8 cellular contexts compared by ENCODE assay signal in the genomic region with DNA sequence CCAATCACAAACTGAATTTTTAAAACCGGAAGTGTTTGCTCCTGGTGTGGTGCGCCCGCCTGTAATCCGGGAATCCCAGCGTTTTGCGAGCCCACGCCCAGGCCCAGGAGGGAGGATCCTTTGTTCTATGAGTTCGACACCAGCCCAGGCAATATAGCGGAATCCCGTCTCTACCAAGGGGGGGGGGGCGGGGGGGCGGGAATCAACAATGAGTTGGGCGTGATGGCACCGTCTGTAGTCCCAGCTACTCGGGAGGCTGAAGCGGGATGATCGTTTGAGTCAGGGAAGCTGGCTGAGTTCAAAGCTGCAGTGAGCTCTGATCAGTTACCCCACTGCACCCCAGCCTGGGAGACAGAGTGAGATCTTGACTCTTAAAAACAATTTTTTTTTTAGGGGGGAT. TPM values are rescaled to one million over a fixed set of nuclear protein-coding genes. Genes with fewer than 3 reads are reported as not detected.
DNase-seq lines count a peak whose midpoint lies in the region; ATAC-seq and TF ChIP-seq lines count a peak whose summit lies in the region.
"Not testable (repeated sequence)": the region's sequence is repeated elsewhere in the genome, so short reads cannot be mapped to it uniquely, and the experiment has no call there.
"Had no signal": no experiment of that assay in that cellular context is flagged by ENCODE, and none has a peak within 500 bp of the region (broad histone marks: within the 10 kb centered on the region; RNA-seq: fewer than 3 reads in every experiment).

No MANE protein-coding gene starts in this region.

- H3K36me3 ChIP-seq in SJSA1; adrenal gland (replicated peaks in 1 of 2); esophagus muscularis mucosa; mesendoderm (ENCODE audit: control insufficient read depth, insufficient read depth, low read length); sigmoid colon: not testable (repeated sequence)

- H2BK15ac ChIP-seq in mesendoderm (replicated peaks; ENCODE audit: low read depth), result not testable (repeated sequence)

- H4K8ac ChIP-seq in mesendoderm (ENCODE audit: low read depth, low read length), result not testable (repeated sequence)

- not testable (repeated sequence) for H3K27me3 ChIP-seq in SJSA1 (replicated peaks); adrenal gland; esophagus muscularis mucosa; mesendoderm (ENCODE audit: insufficient read depth, low read length, poor library complexity); sigmoid colon

- not testable (repeated sequence) for H3K4me3 ChIP-seq in SJSA1; mesendoderm (ENCODE audit: low read length)
- H3K4me3 ChIP-seq in adrenal gland, result peak overlapping the region in 1 of 4 donors; percentile 36
- H3K4me3 ChIP-seq in esophagus muscularis mucosa, result peak overlapping the region in 2 of 4 donors; percentile 40 to 52
- peak overlapping the region in 1 of 4 donors; percentile 30 for H3K4me3 ChIP-seq in sigmoid colon

- H3K4me3 Mint-ChIP-seq in activated CD8-positive, alpha-beta T cell treated with anti-CD3 and anti-CD28 coated beads, Interleukin-2, amount 10 ng/mL, durations not matched to agents 7 days and 5 days, result not testable (repeated sequence)

- H3K4me1 Mint-ChIP-seq in activated CD8-positive, alpha-beta T cell treated with anti-CD3 and anti-CD28 coated beads, Interleukin-2, amount 10 ng/mL, durations not matched to agents 7 days and 5 days (ENCODE audit: low read depth), result not testable (repeated sequence)

- H3K23ac ChIP-seq in mesendoderm (ENCODE audit: low read length), result not testable (repeated sequence)

- TF ChIP-seq POLR2A in adrenal gland (IDR thresholded peaks at IDR 0.05); esophagus muscularis mucosa (IDR thresholded peaks at IDR 0.05; ENCODE audit: low read depth); sigmoid colon (IDR thresholded peaks at IDR 0.05): not testable (repeated sequence)

- DNase-seq in ELR (ENCODE audit: low read depth) (peak; percentile 13), SJSA1 (ENCODE audit: low read depth in 1 of 2, low spot score in 2 of 2) (peak; percentile 0 to 18), adrenal gland (peak in 5 of 7 donors; percentile 6 to 40 (median 33)), esophagus muscularis mucosa (ENCODE audit: extremely low spot score) (peak; percentile 50), mesendoderm (peak; percentile 14), sigmoid colon (peak; percentile 55)
- peak; percentile 4 for DNase-seq in activated CD8-positive, alpha-beta T cell treated with anti-CD3 and anti-CD28 coated beads, Interleukin-2, amount 10 ng/mL, durations not matched to agents 7 days and 5 days

- POLR2A ChIA-PET in activated CD8-positive, alpha-beta T cell treated with anti-CD3 and anti-CD28 coated beads, Interleukin-2, amount 10 ng/mL, durations not matched to agents 7 days and 5 days (lab: Charles Lee), result interaction anchor here (0.6 kb wide), 1 partner anchor 314 kb away, joined by 3 read pairs; the partner anchor contains the start of gene MAPK7

- H3K27me3 Mint-ChIP-seq in activated CD8-positive, alpha-beta T cell treated with anti-CD3 and anti-CD28 coated beads, Interleukin-2, amount 10 ng/mL, durations not matched to agents 7 days and 5 days (ENCODE audit: low read depth), result not testable (repeated sequence)

- not testable (repeated sequence) for H3K79me1 ChIP-seq in mesendoderm (ENCODE audit: low read length)

- H3K4ac ChIP-seq in mesendoderm (ENCODE audit: low read depth, low read length), result not testable (repeated sequence)

- not testable (repeated sequence) for H3K18ac ChIP-seq in mesendoderm (ENCODE audit: low read length)

- not testable (repeated sequence) for H2BK120ac ChIP-seq in mesendoderm (ENCODE audit: low read depth, low read length)

- not testable (repeated sequence) for TF ChIP-seq EP300 in esophagus muscularis mucosa (IDR thresholded peaks at IDR 0.05); sigmoid colon (IDR thresholded peaks at IDR 0.05)

- ATAC-seq in activated CD8-positive, alpha-beta T cell treated with anti-CD3 and anti-CD28 coated beads, Interleukin-2, amount 10 ng/mL, durations not matched to agents 7 days and 5 days, result not testable (repeated sequence)

- not testable (repeated sequence) for H2AK5ac ChIP-seq in mesendoderm (ENCODE audit: low read length)

- H3K9ac ChIP-seq in mesendoderm (ENCODE audit: low read length), result not testable (repeated sequence)

- not testable (repeated sequence) for H3K9me3 ChIP-seq in SJSA1 (replicated peaks); adrenal gland (replicated peaks in 1 of 3); esophagus muscularis mucosa; sigmoid colon

- not testable (repeated sequence) for H3K56ac ChIP-seq in mesendoderm (ENCODE audit: low read length)

- H3K79me2 ChIP-seq in mesendoderm (ENCODE audit: control insufficient read depth, insufficient read depth, low read length), result not testable (repeated sequence)

- not testable (repeated sequence) for H4K5ac ChIP-seq in mesendoderm (ENCODE audit: low read length)

- H2BK5ac ChIP-seq in mesendoderm (ENCODE audit: low read length), result not testable (repeated sequence)

- H3K27ac ChIP-seq in SJSA1; mesendoderm (ENCODE audit: low read depth, low read length): not testable (repeated sequence)
- H3K27ac ChIP-seq in adrenal gland (peak overlapping the region in 1 of 5 donors; percentile 68), esophagus muscularis mucosa (replicated peaks in 1 of 4) (peak overlapping the region in 1 of 4 donors; percentile 55), sigmoid colon (peak overlapping the region in 1 of 4 donors; percentile 68)

- not testable (repeated sequence) for H3K36me3 Mint-ChIP-seq in activated CD8-positive, alpha-beta T cell treated with anti-CD3 and anti-CD28 coated beads, Interleukin-2, amount 10 ng/mL, durations not matched to agents 7 days and 5 days (ENCODE audit: low read depth)

- CTCF ChIA-PET in activated CD8-positive, alpha-beta T cell treated with anti-CD3 and anti-CD28 coated beads, Interleukin-2, amount 10 ng/mL, durations not matched to agents 7 days and 5 days (lab: Charles Lee), result not testable (repeated sequence)

- H3K27ac Mint-ChIP-seq in activated CD8-positive, alpha-beta T cell treated with anti-CD3 and anti-CD28 coated beads, Interleukin-2, amount 10 ng/mL, durations not matched to agents 7 days and 5 days, result peak overlapping the region; percentile 52

- intact Hi-C loops in adrenal gland (cut with DNase I); esophagus muscularis mucosa (cut with DNase I); sigmoid colon (cut with DNase I): not testable (repeated sequence)

- H3K4me2 ChIP-seq in mesendoderm (ENCODE audit: low read length), result not testable (repeated sequence)

- TF ChIP-seq CTCF in adrenal gland (IDR thresholded peaks at IDR 0.05); esophagus muscularis mucosa (IDR thresholded peaks at IDR 0.05); sigmoid colon (IDR thresholded peaks at IDR 0.05): not testable (repeated sequence)

- H3K9me3 Mint-ChIP-seq in activated CD8-positive, alpha-beta T cell treated with anti-CD3 and anti-CD28 coated beads, Interleukin-2, amount 10 ng/mL, durations not matched to agents 7 days and 5 days (ENCODE audit: insufficient read depth), result not testable (repeated sequence)

- not testable (repeated sequence) for H3K4me1 ChIP-seq in SJSA1 (replicated peaks); adrenal gland (replicated peaks in 1 of 2); esophagus muscularis mucosa; mesendoderm (ENCODE audit: control insufficient read depth, low read depth, low read length); sigmoid colon

- WGBS in adrenal gland, 4 donors, result 0% methylated on average over 3 to 10 of the region's 17 CpGs; no CpG with 5 or more reads in 2 of the 4 donors
- WGBS in esophagus muscularis mucosa, result 0% methylated on average over 9 of the region's 17 CpGs
- no CpG with 5 or more reads among the region's 17 CpGs for WGBS in mesendoderm (ENCODE audit: extremely low coverage, insufficient coverage, low lambda C conversion rate)
- 0 to 3% methylated on average over 5 to 7 of the region's 17 CpGs for WGBS in sigmoid colon, 2 donors

RNA-seq across cellular contexts. Expression of gene GRAP, which starts 17.6 kb away (rescaled TPM):
- 1.1 and 3.0 TPM in 2 replicates for total RNA-seq in SJSA1 (2014; rRNA removed; shearing (Covaris generic))
- 10 to 100 TPM; 25.9 to 26.3 TPM for total RNA-seq in activated CD8-positive, alpha-beta T cell treated with anti-CD3 and anti-CD28 coated beads, Interleukin-2, amount 10 ng/mL, durations not matched to agents 7 days and 5 days
- total RNA-seq in adrenal gland (10 to 100 TPM in 1 of 8 donors, 1 to 10 TPM in 7; 4.8 to 11.7 (median 7.5) TPM), esophagus muscularis mucosa (1 to 10 TPM; 2.1 to 4.1 (median 3.5) TPM), sigmoid colon (1 to 10 TPM; 2.8 to 9.6 (median 3.2) TPM)
- polyA plus RNA-seq in adrenal gland (10 to 100 TPM in 1 of 3 donors, 1 to 10 TPM in 2; 1.7 to 17.0 (median 8.4) TPM), sigmoid colon (10 to 100 TPM in 1 of 3 donors, 1 to 10 TPM in 2; 1.2 to 18.2 (median 9.6) TPM)
- 0.46 TPM for polyA plus RNA-seq in mesendoderm (2013, experiment 1 of 2)
- 0.43 TPM for polyA plus RNA-seq in mesendoderm (2013, experiment 2 of 2)
- polyA plus RNA-seq: GM23338 had no signal

RNA-seq across cellular contexts. Expression of gene FAM83G, which starts 59.8 kb away (rescaled TPM):
- total RNA-seq in SJSA1 (2014; rRNA removed; shearing (Covaris generic)), result 4.8 and 6.7 TPM in 2 replicates
- total RNA-seq in activated CD8-positive, alpha-beta T cell treated with anti-CD3 and anti-CD28 coated beads, Interleukin-2, amount 10 ng/mL, durations not matched to agents 7 days and 5 days, result 1 to 10 TPM; 4.0 to 4.5 TPM
- 1 to 10 TPM; 2.6 to 7.3 (median 4.6) TPM for total RNA-seq in adrenal gland
- 1 to 10 TPM; 1.8 to 3.5 (median 2.5) TPM for polyA plus RNA-seq in adrenal gland
- total RNA-seq in esophagus muscularis mucosa, result 10 to 100 TPM in 2 of 4 donors, 1 to 10 TPM in 2; 3.7 to 16.7 (median 11.8) TPM
- polyA plus RNA-seq in mesendoderm (2013, experiment 1 of 2), result 14.3 TPM
- polyA plus RNA-seq in mesendoderm (2013, experiment 2 of 2), result 14.2 TPM
- 1 to 10 TPM; 2.3 to 2.9 (median 2.6) TPM for total RNA-seq in sigmoid colon
- polyA plus RNA-seq in sigmoid colon, result 10 to 100 TPM; 10.2 to 23.8 (median 22.0) TPM

Comparison
In these comparisons a context has a peak if more than half of its experiments do, and no peak if none do; other contexts are left out.
1. DNase-seq: peak in every context shown above with its lines; median percentile 55 in sigmoid colon; 50 in esophagus muscularis mucosa; 33 in adrenal gland; 14 in mesendoderm; 13 in ELR; 9 in SJSA1; 4 in activated CD8-positive, alpha-beta T cell treated with anti-CD3 and anti-CD28 coated beads, Interleukin-2, amount 10 ng/mL, durations not matched to agents 7 days and 5 days.